1 cellular context compared by ENCODE assay signal in genomic region chr17:82076785-82077591, GRCh38.
A peak's percentile ranks its signal among the peaks of the same experiment; 100 is the strongest.
TF ChIP-seq lines count a peak whose summit lies in the region.

No MANE protein-coding gene starts in this region.

TF ChIP-seq in HepG2, 621 proteins besides CTCF, POLR2A, EP300 and RAD21 (continued from another document and continues in another):
- TF ChIP-seq IKZF5 (CRISPR knock-in tag; IDR thresholded peaks at IDR 0.05) (no peak), ZNF101 (CRISPR knock-in tag; IDR thresholded peaks at IDR 0.05; ENCODE audit: borderline replicate concordance, low read depth) (peak; percentile 13; the same call in 1 of the 2 replicates), FOSL2 (CRISPR knock-in tag; IDR thresholded peaks at IDR 0.05) (no peak), ZNF558 (CRISPR knock-in tag; IDR thresholded peaks at IDR 0.05; ENCODE audit: borderline replicate concordance) (no peak), CEBPG (CRISPR knock-in tag; IDR thresholded peaks at IDR 0.05) (no peak), MED8 (CRISPR knock-in tag; IDR thresholded peaks at IDR 0.05; ENCODE audit: insufficient replicate concordance) (peak; percentile 29), FOXA1 (IDR thresholded peaks at IDR 0.05) (no peak), FOXA1 (CRISPR knock-in tag; IDR thresholded peaks at IDR 0.05) (0 out of 2 replicates have a peak, but pooled peaks have one; percentile 5), DPF2 (CRISPR knock-in tag; IDR thresholded peaks at IDR 0.05; ENCODE audit: borderline replicate concordance, low read depth) (no peak), JUND (CRISPR knock-in tag; IDR thresholded peaks at IDR 0.05) (no peak), GTF3A (CRISPR knock-in tag; conservative IDR thresholded peaks at IDR 0.05) (0 out of 2 replicates have a peak, but pooled peaks have one; percentile 69), ATF7-NPFF (CRISPR knock-in tag; IDR thresholded peaks at IDR 0.05; ENCODE audit: low read depth) (peak; percentile 61; the same call in 1 of the 2 replicates), ZNF383 (CRISPR knock-in tag; IDR thresholded peaks at IDR 0.05; ENCODE audit: borderline replicate concordance) (no peak), HNF1A (IDR thresholded peaks at IDR 0.05; ENCODE audit: low read depth) (no peak), HNF1A (CRISPR knock-in tag; IDR thresholded peaks at IDR 0.05; ENCODE audit: borderline replicate concordance) (no peak), HMG20B (CRISPR knock-in tag; conservative IDR thresholded peaks at IDR 0.05) (no peak), JARID2 (CRISPR knock-in tag; IDR thresholded peaks at IDR 0.05; ENCODE audit: insufficient replicate concordance) (no peak), GATAD1 (CRISPR knock-in tag; IDR thresholded peaks at IDR 0.05) (no peak), ZNF121 (CRISPR knock-in tag; IDR thresholded peaks at IDR 0.05) (no peak), RFX5 (IDR thresholded peaks at IDR 0.05; ENCODE audit: low read depth, low read length) (0 out of 2 replicates have a peak, but pooled peaks have one; percentile 9), ZNF552 (CRISPR knock-in tag; IDR thresholded peaks at IDR 0.05; ENCODE audit: borderline replicate concordance) (no peak), TBP (CRISPR knock-in tag; IDR thresholded peaks at IDR 0.05) (no peak), PCBP1 (IDR thresholded peaks at IDR 0.05; ENCODE audit: borderline replicate concordance, low read depth, low read length) (0 out of 2 replicates have a peak, but pooled peaks have one; percentile 55), FOXA3 (CRISPR knock-in tag; IDR thresholded peaks at IDR 0.05) (no peak), ZBTB10 (CRISPR knock-in tag; IDR thresholded peaks at IDR 0.05; ENCODE audit: borderline replicate concordance) (no peak), ZNF713 (CRISPR knock-in tag; IDR thresholded peaks at IDR 0.05) (0 out of 2 replicates have a peak, but pooled peaks have one; percentile 35), ZNF777 (CRISPR knock-in tag; IDR thresholded peaks at IDR 0.05) (no peak), WIZ (CRISPR knock-in tag; IDR thresholded peaks at IDR 0.05) (0 out of 2 replicates have a peak, but pooled peaks have one; percentile 58), SETDB1 (CRISPR knock-in tag; IDR thresholded peaks at IDR 0.05; ENCODE audit: borderline replicate concordance) (no peak), MEIS2 (CRISPR knock-in tag; IDR thresholded peaks at IDR 0.05) (no peak), TAF1 (CRISPR knock-in tag; IDR thresholded peaks at IDR 0.05) (no peak), ZNF484 (CRISPR knock-in tag; IDR thresholded peaks at IDR 0.05; ENCODE audit: borderline replicate concordance, low read depth) (no peak)
- TF ChIP-seq, protein P1, sequence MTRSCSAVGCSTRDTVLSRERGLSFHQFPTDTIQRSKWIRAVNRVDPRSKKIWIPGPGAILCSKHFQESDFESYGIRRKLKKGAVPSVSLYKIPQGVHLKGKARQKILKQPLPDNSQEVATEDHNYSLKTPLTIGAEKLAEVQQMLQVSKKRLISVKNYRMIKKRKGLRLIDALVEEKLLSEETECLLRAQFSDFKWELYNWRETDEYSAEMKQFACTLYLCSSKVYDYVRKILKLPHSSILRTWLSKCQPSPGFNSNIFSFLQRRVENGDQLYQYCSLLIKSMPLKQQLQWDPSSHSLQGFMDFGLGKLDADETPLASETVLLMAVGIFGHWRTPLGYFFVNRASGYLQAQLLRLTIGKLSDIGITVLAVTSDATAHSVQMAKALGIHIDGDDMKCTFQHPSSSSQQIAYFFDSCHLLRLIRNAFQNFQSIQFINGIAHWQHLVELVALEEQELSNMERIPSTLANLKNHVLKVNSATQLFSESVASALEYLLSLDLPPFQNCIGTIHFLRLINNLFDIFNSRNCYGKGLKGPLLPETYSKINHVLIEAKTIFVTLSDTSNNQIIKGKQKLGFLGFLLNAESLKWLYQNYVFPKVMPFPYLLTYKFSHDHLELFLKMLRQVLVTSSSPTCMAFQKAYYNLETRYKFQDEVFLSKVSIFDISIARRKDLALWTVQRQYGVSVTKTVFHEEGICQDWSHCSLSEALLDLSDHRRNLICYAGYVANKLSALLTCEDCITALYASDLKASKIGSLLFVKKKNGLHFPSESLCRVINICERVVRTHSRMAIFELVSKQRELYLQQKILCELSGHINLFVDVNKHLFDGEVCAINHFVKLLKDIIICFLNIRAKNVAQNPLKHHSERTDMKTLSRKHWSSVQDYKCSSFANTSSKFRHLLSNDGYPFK (CRISPR knock-in tag; IDR thresholded peaks at IDR 0.05; ENCODE audit: borderline replicate concordance) = peak; percentile 2; the same call in 1 of the 2 replicates
- TF ChIP-seq, protein P2, sequence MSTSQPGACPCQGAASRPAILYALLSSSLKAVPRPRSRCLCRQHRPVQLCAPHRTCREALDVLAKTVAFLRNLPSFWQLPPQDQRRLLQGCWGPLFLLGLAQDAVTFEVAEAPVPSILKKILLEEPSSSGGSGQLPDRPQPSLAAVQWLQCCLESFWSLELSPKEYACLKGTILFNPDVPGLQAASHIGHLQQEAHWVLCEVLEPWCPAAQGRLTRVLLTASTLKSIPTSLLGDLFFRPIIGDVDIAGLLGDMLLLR (CRISPR knock-in tag; IDR thresholded peaks at IDR 0.05) = no peak
- TF ChIP-seq, protein P3, sequence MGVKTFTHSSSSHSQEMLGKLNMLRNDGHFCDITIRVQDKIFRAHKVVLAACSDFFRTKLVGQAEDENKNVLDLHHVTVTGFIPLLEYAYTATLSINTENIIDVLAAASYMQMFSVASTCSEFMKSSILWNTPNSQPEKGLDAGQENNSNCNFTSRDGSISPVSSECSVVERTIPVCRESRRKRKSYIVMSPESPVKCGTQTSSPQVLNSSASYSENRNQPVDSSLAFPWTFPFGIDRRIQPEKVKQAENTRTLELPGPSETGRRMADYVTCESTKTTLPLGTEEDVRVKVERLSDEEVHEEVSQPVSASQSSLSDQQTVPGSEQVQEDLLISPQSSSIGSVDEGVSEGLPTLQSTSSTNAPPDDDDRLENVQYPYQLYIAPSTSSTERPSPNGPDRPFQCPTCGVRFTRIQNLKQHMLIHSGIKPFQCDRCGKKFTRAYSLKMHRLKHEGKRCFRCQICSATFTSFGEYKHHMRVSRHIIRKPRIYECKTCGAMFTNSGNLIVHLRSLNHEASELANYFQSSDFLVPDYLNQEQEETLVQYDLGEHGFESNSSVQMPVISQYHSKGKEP (CRISPR knock-in tag; IDR thresholded peaks at IDR 0.05) = no peak
- TF ChIP-seq, protein P4, sequence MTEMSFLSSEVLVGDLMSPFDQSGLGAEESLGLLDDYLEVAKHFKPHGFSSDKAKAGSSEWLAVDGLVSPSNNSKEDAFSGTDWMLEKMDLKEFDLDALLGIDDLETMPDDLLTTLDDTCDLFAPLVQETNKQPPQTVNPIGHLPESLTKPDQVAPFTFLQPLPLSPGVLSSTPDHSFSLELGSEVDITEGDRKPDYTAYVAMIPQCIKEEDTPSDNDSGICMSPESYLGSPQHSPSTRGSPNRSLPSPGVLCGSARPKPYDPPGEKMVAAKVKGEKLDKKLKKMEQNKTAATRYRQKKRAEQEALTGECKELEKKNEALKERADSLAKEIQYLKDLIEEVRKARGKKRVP (CRISPR knock-in tag; IDR thresholded peaks at IDR 0.05) = no peak
- TF ChIP-seq, protein P5, sequence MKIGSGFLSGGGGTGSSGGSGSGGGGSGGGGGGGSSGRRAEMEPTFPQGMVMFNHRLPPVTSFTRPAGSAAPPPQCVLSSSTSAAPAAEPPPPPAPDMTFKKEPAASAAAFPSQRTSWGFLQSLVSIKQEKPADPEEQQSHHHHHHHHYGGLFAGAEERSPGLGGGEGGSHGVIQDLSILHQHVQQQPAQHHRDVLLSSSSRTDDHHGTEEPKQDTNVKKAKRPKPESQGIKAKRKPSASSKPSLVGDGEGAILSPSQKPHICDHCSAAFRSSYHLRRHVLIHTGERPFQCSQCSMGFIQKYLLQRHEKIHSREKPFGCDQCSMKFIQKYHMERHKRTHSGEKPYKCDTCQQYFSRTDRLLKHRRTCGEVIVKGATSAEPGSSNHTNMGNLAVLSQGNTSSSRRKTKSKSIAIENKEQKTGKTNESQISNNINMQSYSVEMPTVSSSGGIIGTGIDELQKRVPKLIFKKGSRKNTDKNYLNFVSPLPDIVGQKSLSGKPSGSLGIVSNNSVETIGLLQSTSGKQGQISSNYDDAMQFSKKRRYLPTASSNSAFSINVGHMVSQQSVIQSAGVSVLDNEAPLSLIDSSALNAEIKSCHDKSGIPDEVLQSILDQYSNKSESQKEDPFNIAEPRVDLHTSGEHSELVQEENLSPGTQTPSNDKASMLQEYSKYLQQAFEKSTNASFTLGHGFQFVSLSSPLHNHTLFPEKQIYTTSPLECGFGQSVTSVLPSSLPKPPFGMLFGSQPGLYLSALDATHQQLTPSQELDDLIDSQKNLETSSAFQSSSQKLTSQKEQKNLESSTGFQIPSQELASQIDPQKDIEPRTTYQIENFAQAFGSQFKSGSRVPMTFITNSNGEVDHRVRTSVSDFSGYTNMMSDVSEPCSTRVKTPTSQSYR (CRISPR knock-in tag; IDR thresholded peaks at IDR 0.05; ENCODE audit: borderline replicate concordance) = peak; percentile 16; the same call in 1 of the 2 replicates
- TF ChIP-seq, protein P6, sequence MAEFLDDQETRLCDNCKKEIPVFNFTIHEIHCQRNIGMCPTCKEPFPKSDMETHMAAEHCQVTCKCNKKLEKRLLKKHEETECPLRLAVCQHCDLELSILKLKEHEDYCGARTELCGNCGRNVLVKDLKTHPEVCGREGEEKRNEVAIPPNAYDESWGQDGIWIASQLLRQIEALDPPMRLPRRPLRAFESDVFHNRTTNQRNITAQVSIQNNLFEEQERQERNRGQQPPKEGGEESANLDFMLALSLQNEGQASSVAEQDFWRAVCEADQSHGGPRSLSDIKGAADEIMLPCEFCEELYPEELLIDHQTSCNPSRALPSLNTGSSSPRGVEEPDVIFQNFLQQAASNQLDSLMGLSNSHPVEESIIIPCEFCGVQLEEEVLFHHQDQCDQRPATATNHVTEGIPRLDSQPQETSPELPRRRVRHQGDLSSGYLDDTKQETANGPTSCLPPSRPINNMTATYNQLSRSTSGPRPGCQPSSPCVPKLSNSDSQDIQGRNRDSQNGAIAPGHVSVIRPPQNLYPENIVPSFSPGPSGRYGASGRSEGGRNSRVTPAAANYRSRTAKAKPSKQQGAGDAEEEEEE (CRISPR knock-in tag; IDR thresholded peaks at IDR 0.05; ENCODE audit: borderline replicate concordance) = no peak
